In genomic region chr2:107785756-107786155, GRCh38 we compare ENCODE assay signal across 31 cellular contexts. TPM values are rescaled to one million over a fixed set of nuclear protein-coding genes. Genes with fewer than 3 reads are reported as not detected.
"Had no signal": no experiment of that assay in that cellular context is flagged by ENCODE, and none has a peak within 500 bp of the region (broad histone marks: within the 10 kb centered on the region; RNA-seq: fewer than 3 reads in every experiment).

No MANE protein-coding gene starts in this region.

- H3K36me3 Mint-ChIP-seq: mesothelial cell of epicardium; naive B cell; natural killer cell treated with Interleukin-12 subunit alpha and Interleukin-12 subunit beta and Interleukin-15 and Interleukin-18, amount 100 ng/mL, for 72 hours; stimulated activated memory B cell treated with anti-CD40 and anti-IgM and Interleukin-4, amounts not matched to agents 10 μg/mL and 1 μg/mL and 100 μg/mL, for 72 hours; type B pancreatic cell had no signal

- H3K36me3 ChIP-seq: left lung, lower lobe of right lung, ovary, right atrium auricular region, right lobe of liver, tibial nerve, uterus had no signal

- H3K27me3 Mint-ChIP-seq: naive B cell; progenitor cell of endocrine pancreas; stimulated activated memory B cell treated with anti-CD40 and anti-IgM and Interleukin-4, amounts not matched to agents 10 μg/mL and 1 μg/mL and 100 μg/mL, for 72 hours; stimulated activated naive CD8-positive, alpha-beta T cell treated with anti-CD3 and anti-CD28 coated beads, Interleukin-15, amount 100 ng/mL, for 72 hours had no signal

- FAIRE-seq: islet of Langerhans, kidney had no signal

- H3K9me3 Mint-ChIP-seq: stimulated activated memory B cell treated with anti-CD40 and anti-IgM and Interleukin-4, amounts not matched to agents 10 μg/mL and 1 μg/mL and 100 μg/mL, for 72 hours; stimulated activated naive CD8-positive, alpha-beta T cell treated with anti-CD3 and anti-CD28 coated beads, Interleukin-15, amount 100 ng/mL, for 72 hours had no signal

- H3K4me1 Mint-ChIP-seq: naive B cell; stimulated activated memory B cell treated with anti-CD40 and anti-IgM and Interleukin-4, amounts not matched to agents 10 μg/mL and 1 μg/mL and 100 μg/mL, for 72 hours; stimulated activated naive CD8-positive, alpha-beta T cell treated with anti-CD3 and anti-CD28 coated beads, Interleukin-15, amount 100 ng/mL, for 72 hours had no signal

- H3K27ac Mint-ChIP-seq: mesothelial cell of epicardium; naive B cell; natural killer cell treated with Interleukin-12 subunit alpha and Interleukin-12 subunit beta and Interleukin-15 and Interleukin-18, amount 100 ng/mL, for 72 hours; progenitor cell of endocrine pancreas; stimulated activated memory B cell treated with anti-CD40 and anti-IgM and Interleukin-4, amounts not matched to agents 10 μg/mL and 1 μg/mL and 100 μg/mL, for 72 hours; stimulated activated naive CD8-positive, alpha-beta T cell treated with anti-CD3 and anti-CD28 coated beads, Interleukin-15, amount 100 ng/mL, for 72 hours; type B pancreatic cell had no signal

- ATAC-seq: left colon; left lung; lower lobe of right lung; natural killer cell treated with Interleukin-12 subunit alpha and Interleukin-12 subunit beta and Interleukin-15 and Interleukin-18, amount 100 ng/mL, for 72 hours; right lobe of liver; stimulated activated memory B cell treated with anti-CD40 and anti-IgM and Interleukin-4, amounts not matched to agents 10 μg/mL and 1 μg/mL and 100 μg/mL, for 72 hours; stimulated activated naive CD8-positive, alpha-beta T cell treated with anti-CD3 and anti-CD28 coated beads, Interleukin-15, amount 100 ng/mL, for 72 hours had no signal

- DNase-seq: hippocampal formation; kidney; left colon; left lung; lower lobe of right lung; mesendoderm; naive B cell; ovary; right lobe of liver; stimulated activated CD4-positive, alpha-beta T cell treated with anti-CD3 and anti-CD28 coated beads, Interleukin-1b, Interleukin-23, amount 100 ng/mL, for 48 hours; stimulated activated CD4-positive, alpha-beta T cell treated with anti-CD3 and anti-CD28 coated beads, Interleukin-2, amount 100 ng/mL, for 48 hours; stimulated activated CD4-positive, alpha-beta T cell treated with anti-CD3 and anti-CD28 coated beads, Interleukin-4, amount 100 ng/mL, for 4 hours; stimulated activated CD8-positive, alpha-beta memory T cell treated with anti-CD3 and anti-CD28 coated beads, Interleukin-4, amount 100 ng/mL, for 48 hours; stimulated activated naive CD4-positive, alpha-beta T cell treated with Interleukin-2 at 50 U/mL for 16 hours; stimulated activated naive CD8-positive, alpha-beta T cell treated with anti-CD3 and anti-CD28 coated beads, Interleukin-15, amount 100 ng/mL, for 72 hours; substantia nigra; uterus had no signal

- H3K27me3 ChIP-seq: left lung, ovary, right atrium auricular region, right lobe of liver, tibial nerve, uterus had no signal

- H3K4me3 ChIP-seq: left lung, lower lobe of right lung, ovary, right atrium auricular region, right lobe of liver, smooth muscle cell, tibial nerve, uterus had no signal

- H3K4me3 Mint-ChIP-seq: mesothelial cell of epicardium; naive B cell; natural killer cell treated with Interleukin-12 subunit alpha and Interleukin-12 subunit beta and Interleukin-15 and Interleukin-18, amount 100 ng/mL, for 72 hours; stimulated activated memory B cell treated with anti-CD40 and anti-IgM and Interleukin-4, amounts not matched to agents 10 μg/mL and 1 μg/mL and 100 μg/mL, for 72 hours; stimulated activated naive CD8-positive, alpha-beta T cell treated with anti-CD3 and anti-CD28 coated beads, Interleukin-15, amount 100 ng/mL, for 72 hours; type B pancreatic cell had no signal

RNA-seq across cellular contexts. Expression of gene RGPD4, which starts 40.9 kb away (rescaled TPM):
- total RNA-seq: kidney, liver, lower lobe of right lung, omental fat pad, progenitor cell of endocrine pancreas, pulmonary artery endothelial cell, renal cortical epithelial cell, right lobe of liver, skeletal muscle tissue, tibial nerve had no signal
- polyA plus RNA-seq: liver, ovary, smooth muscle cell had no signal
